Comparison of ENCODE assay signal across 24 cellular contexts in genomic region chr15:66089049-66089448, GRCh38.
DNase-seq lines count a peak whose midpoint lies in the region; ATAC-seq, FAIRE-seq and TF ChIP-seq lines count a peak whose summit lies in the region.
"Had no signal": no experiment of that assay in that cellular context is flagged by ENCODE, and none has a peak within 500 bp of the region (broad histone marks: within the 10 kb centered on the region; RNA-seq: fewer than 3 reads in every experiment).

No MANE protein-coding gene starts in this region.

- H3K4me1 ChIP-seq in heart left ventricle (peaks cover 0 to 21% (median 7%) of the 10 kb centered on the region in 12 donors), thoracic aorta (ENCODE audit: control insufficient read depth in 1 of 2, low read depth in 2 of 2) (peaks cover 10 to 23% of the 10 kb centered on the region in 2 donors), esophagus muscularis mucosa (peaks cover 0 to 2% (median 0%) of the 10 kb centered on the region in 4 donors)
- H3K4me1 ChIP-seq: left lung had no signal

- H3K27me3 ChIP-seq in bronchial epithelial cell (ENCODE audit: control insufficient read depth, insufficient read depth, low read length) (peaks cover 3% of the 10 kb centered on the region), heart left ventricle (no peaks in the 10 kb centered on the region), thoracic aorta (replicated peaks; ENCODE audit: insufficient read depth) (no peaks in the 10 kb centered on the region), esophagus muscularis mucosa (peaks cover 0 to 13% (median 0%) of the 10 kb centered on the region in 4 donors)
- H3K27me3 ChIP-seq: dorsolateral prefrontal cortex, uterus had no signal

- FAIRE-seq in bronchial epithelial cell (lab: Jason Lieb, UNC) (peak; percentile 50), GM19239 (lab: Jason Lieb, UNC) (no peak)
- FAIRE-seq: endothelial cell of umbilical vein had no signal

- intact Hi-C loops in heart left ventricle (cut with DNase I) (no loop called here), esophagus muscularis mucosa (cut with DNase I) (no loop called here)

- peak overlapping the region in 11 of 12 donors; percentile 40 to 88 (median 66) for H3K27ac ChIP-seq in heart left ventricle
- peak overlapping the region; percentile 13 to 42 for H3K27ac ChIP-seq in thoracic aorta
- no peak overlapping the region for H3K27ac ChIP-seq in esophagus muscularis mucosa (replicated peaks in 1 of 4)
- H3K27ac ChIP-seq: left lung, SK-N-MC, uterus had no signal

- 20 to 31% (median 27%) methylated on average over 7 of the region's 7 CpGs for WGBS in heart left ventricle, 4 donors
- 75% methylated on average over 7 of the region's 7 CpGs for WGBS in esophagus muscularis mucosa

- peak; percentile 99 to 100 (median 99) for ATAC-seq in heart left ventricle
- no peak for ATAC-seq in thoracic aorta (ENCODE audit: insufficient number of reproducible peaks, low FRiP score, low read depth)
- no peak for ATAC-seq in GM19328 (IDR thresholded peaks at IDR 0.05; ENCODE audit: unreplicated experiment)
- ATAC-seq in HG02870 (IDR thresholded peaks at IDR 0.05; ENCODE audit: unreplicated experiment): no peak
- ATAC-seq: activated CD8-positive, alpha-beta memory T cell treated with anti-CD3 and anti-CD28 coated beads, Interleukin-2, amount 10 ng/mL, durations not matched to agents 7 days and 5 days; activated T-cell treated with anti-CD3 and anti-CD28 coated beads, Interleukin-2, amount 50 U/mL, for 72 hours; HCT116; left lung had no signal

- TF ChIP-seq CTCF in bronchial epithelial cell (IDR thresholded peaks at IDR 0.05; ENCODE audit: insufficient read depth, low read length, severe bottlenecking): no peak
- TF ChIP-seq CTCF in heart left ventricle (IDR thresholded peaks at IDR 0.05): no peak
- TF ChIP-seq CTCF in thoracic aorta (IDR thresholded peaks at IDR 0.05): no peak
- TF ChIP-seq CTCF in esophagus muscularis mucosa (IDR thresholded peaks at IDR 0.05): no peak

- H3K36me3 ChIP-seq in bronchial epithelial cell (ENCODE audit: control insufficient read depth, insufficient read depth, low read length): no peaks in the 10 kb centered on the region
- no peaks in the 10 kb centered on the region for H3K36me3 ChIP-seq in heart left ventricle
- H3K36me3 ChIP-seq in thoracic aorta: no peaks in the 10 kb centered on the region
- no peaks in the 10 kb centered on the region for H3K36me3 ChIP-seq in esophagus muscularis mucosa
- H3K36me3 ChIP-seq: left lung, uterus had no signal

- no peak for TF ChIP-seq POLR2A in heart left ventricle (IDR thresholded peaks at IDR 0.05)
- TF ChIP-seq POLR2A in esophagus muscularis mucosa (IDR thresholded peaks at IDR 0.05; ENCODE audit: low read depth): no peak

- no peak for TF ChIP-seq EP300 in esophagus muscularis mucosa (IDR thresholded peaks at IDR 0.05)

- H3K4me3 ChIP-seq in bronchial epithelial cell (ENCODE audit: low read depth, low read length): no peak overlapping the region
- H3K4me3 ChIP-seq in heart left ventricle: no peak overlapping the region
- no peak overlapping the region for H3K4me3 ChIP-seq in thoracic aorta
- H3K4me3 ChIP-seq in esophagus muscularis mucosa: no peak overlapping the region
- H3K4me3 ChIP-seq: dorsolateral prefrontal cortex, left lung, SK-N-MC, smooth muscle cell, uterus had no signal

- DNase-seq in bronchial epithelial cell (ENCODE audit: low read depth) (no peak), heart left ventricle (peak; percentile 64 to 92 (median 79)), myocyte (ENCODE audit: low read depth) (peak; percentile 17), thoracic aorta (ENCODE audit: low spot score) (no peak), esophagus muscularis mucosa (ENCODE audit: extremely low spot score) (no peak), GM19239 (ENCODE audit: insufficient read length, low spot score) (no peak)
- DNase-seq: activated CD4-positive, alpha-beta T cell treated with anti-CD3 and anti-CD28 coated beads, Interleukin-2, amount 10 ng/mL, durations not matched to agents 24 days and 14 days; activated CD8-positive, alpha-beta memory T cell treated with anti-CD3 and anti-CD28 coated beads, Interleukin-2, amount 10 ng/mL, durations not matched to agents 7 days and 5 days; activated naive CD4-positive, alpha-beta T cell treated with anti-CD3 and anti-CD28 coated beads, Interleukin-2, amount 10 ng/mL, durations not matched to agents 7 days and 5 days; activated T-cell treated with anti-CD3 and anti-CD28 coated beads, Interleukin-2, amount 50 U/mL, for 72 hours; DND-41; left lung; NCI-H2029 treated with DMSO at 0.1 percent for 48 hours; NCI-H2227 treated with DMSO at 0.1 percent for 48 hours; stimulated activated CD4-positive, alpha-beta T cell treated with anti-CD3 and anti-CD28 coated beads, Interleukin-2, amount 100 ng/mL, for 24 hours; T-helper 2 cell had no signal

- peaks cover 0 to 6% (median 0%) of the 10 kb centered on the region in 12 donors for H3K9me3 ChIP-seq in heart left ventricle
- H3K9me3 ChIP-seq in thoracic aorta: no peaks in the 10 kb centered on the region
- H3K9me3 ChIP-seq in esophagus muscularis mucosa: no peaks in the 10 kb centered on the region
- H3K9me3 ChIP-seq: uterus had no signal

Comparison
In these comparisons a context has a peak if more than half of its experiments do, and no peak if none do; other contexts are left out.
1. DNase-seq: peak in heart left ventricle (5 of 5) and myocyte (single experiment); none in bronchial epithelial cell (single experiment), thoracic aorta (single experiment), esophagus muscularis mucosa (single experiment) and GM19239 (single experiment).
2. ATAC-seq: peak in heart left ventricle (4 of 4); none in thoracic aorta (single experiment), GM19328 (single experiment) and HG02870 (single experiment).
3. H3K27ac ChIP-seq: peak in heart left ventricle (11 of 12) and thoracic aorta (2 of 2); none in esophagus muscularis mucosa (0 of 4).